In genomic region chr6:131255911-131256310, GRCh38 we compare ENCODE assay signal across 1 cellular context.
TF ChIP-seq lines count a peak whose summit lies in the region.

No MANE protein-coding gene starts in this region.

TF ChIP-seq in SK-N-SH, 30 proteins besides CTCF, POLR2A, EP300 and RAD21:
- TF ChIP-seq ZBTB33 (IDR thresholded peaks at IDR 0.05; ENCODE audit: borderline replicate concordance, low read depth) = no peak
- TF ChIP-seq SMC3 (IDR thresholded peaks at IDR 0.05; ENCODE audit: low read depth, low read length) = no peak
